ENCODE assay signal across 1 cellular context in genomic region chr2:118644190-118644589, GRCh38.
TF ChIP-seq lines count a peak whose summit lies in the region.

No MANE protein-coding gene starts in this region.

TF ChIP-seq in H1, 55 proteins besides CTCF, POLR2A, EP300 and RAD21:
- TF ChIP-seq ASH2L (IDR thresholded peaks at IDR 0.05; ENCODE audit: low read length) (no peak), ATF2 (IDR thresholded peaks at IDR 0.05; ENCODE audit: low read length) (no peak), RBBP5 (IDR thresholded peaks at IDR 0.05; ENCODE audit: borderline replicate concordance, low read depth, low read length) (no peak), CTBP2 (IDR thresholded peaks at IDR 0.05; ENCODE audit: borderline replicate concordance, insufficient read depth, insufficient read length, low read length) (peak; percentile 81), HDAC2 (IDR thresholded peaks at IDR 0.05; ENCODE audit: borderline replicate concordance in 1 of 2, low read depth in 2 of 2, low read length in 2 of 2) (peak in 1 of 2 experiments; percentile 48; a peak in 1 of 4 replicates)
